28 cellular contexts compared by ENCODE assay signal in genomic region chr10:123935680-123936079, GRCh38. TPM values are rescaled to one million over a fixed set of nuclear protein-coding genes. Genes with fewer than 3 reads are reported as not detected.
"Had no signal": no experiment of that assay in that cellular context is flagged by ENCODE, and none has a peak within 500 bp of the region (broad histone marks: within the 10 kb centered on the region; RNA-seq: fewer than 3 reads in every experiment).

No MANE protein-coding gene starts in this region.

- H2AFZ ChIP-seq: hepatocyte had no signal

- H3K4me3 Mint-ChIP-seq: mesothelial cell of epicardium; naive B cell; nephron; neural crest cell; stimulated activated effector memory CD8-positive, alpha-beta T cell treated with anti-CD3 and anti-CD28 coated beads, Interleukin-12 subunit alpha, Interleukin-12 subunit beta, amount 100 ng/mL, for 72 hours; stimulated activated naive CD8-positive, alpha-beta T cell treated with anti-CD3 and anti-CD28 coated beads, Interleukin-15, Interleukin-2, amounts not matched to agents 100 ng/mL and 50 ng/mL, for 24 hours had no signal

- H3K9me3 ChIP-seq: pancreas, prostate gland, sigmoid colon, suprapubic skin, thoracic aorta, tibial artery, vagina had no signal

- H3K27me3 ChIP-seq: hepatocyte, pancreas, sigmoid colon, vagina had no signal

- H3K27ac Mint-ChIP-seq: mesothelial cell of epicardium; naive B cell; nephron; stimulated activated effector memory CD8-positive, alpha-beta T cell treated with anti-CD3 and anti-CD28 coated beads, Interleukin-12 subunit alpha, Interleukin-12 subunit beta, amount 100 ng/mL, for 72 hours; stimulated activated naive CD8-positive, alpha-beta T cell treated with anti-CD3 and anti-CD28 coated beads, Interleukin-15, Interleukin-2, amounts not matched to agents 100 ng/mL and 50 ng/mL, for 24 hours had no signal

- ATAC-seq: right cardiac atrium; stimulated activated effector memory CD8-positive, alpha-beta T cell treated with anti-CD3 and anti-CD28 coated beads, Interleukin-12 subunit alpha, Interleukin-12 subunit beta, amount 100 ng/mL, for 72 hours had no signal

- H3K4me1 ChIP-seq: left ventricle myocardium inferior, pancreas, prostate gland, spleen, suprapubic skin, vagina had no signal

- FAIRE-seq: pancreas, small intestine had no signal

- H3K4me3 ChIP-seq: hepatocyte, left ventricle myocardium inferior, lung, pancreas, prostate gland, sigmoid colon, spleen, suprapubic skin, thoracic aorta, tibial artery, vagina had no signal

- H3K4me2 ChIP-seq: hepatocyte had no signal

- H3K36me3 Mint-ChIP-seq: mesothelial cell of epicardium; stimulated activated effector memory CD8-positive, alpha-beta T cell treated with anti-CD3 and anti-CD28 coated beads, Interleukin-12 subunit alpha, Interleukin-12 subunit beta, amount 100 ng/mL, for 72 hours had no signal

- H3K27ac ChIP-seq: hepatocyte, left ventricle myocardium inferior, pancreas, prostate gland, sigmoid colon, spleen, suprapubic skin, thoracic aorta, tibial artery, vagina had no signal

- H3K36me3 ChIP-seq: left ventricle myocardium inferior, pancreas, prostate gland, sigmoid colon, spleen, suprapubic skin, thoracic aorta, tibial artery, vagina had no signal

- H3K4me1 Mint-ChIP-seq: mesothelial cell of epicardium; naive B cell; nephron; stimulated activated effector memory CD8-positive, alpha-beta T cell treated with anti-CD3 and anti-CD28 coated beads, Interleukin-12 subunit alpha, Interleukin-12 subunit beta, amount 100 ng/mL, for 72 hours had no signal

- DNase-seq: islet precursor cell; left ventricle myocardium inferior; mesendoderm; naive B cell; nucleus accumbens; pancreas; posterior cingulate gyrus; retina; right cardiac atrium; sigmoid colon; small intestine; spleen; stimulated activated CD4-positive, alpha-beta T cell treated with anti-CD3 and anti-CD28 coated beads, Interleukin-4, amount 100 ng/mL, for 24 hours; stimulated activated naive CD4-positive, alpha-beta T cell; tibial artery; trophoblast cell had no signal

RNA-seq across cellular contexts. Expression of gene CPXM2, which starts 44.1 kb away (rescaled TPM):
- total RNA-seq: mononuclear cell, neural crest cell had no signal
